In the genomic region with DNA sequence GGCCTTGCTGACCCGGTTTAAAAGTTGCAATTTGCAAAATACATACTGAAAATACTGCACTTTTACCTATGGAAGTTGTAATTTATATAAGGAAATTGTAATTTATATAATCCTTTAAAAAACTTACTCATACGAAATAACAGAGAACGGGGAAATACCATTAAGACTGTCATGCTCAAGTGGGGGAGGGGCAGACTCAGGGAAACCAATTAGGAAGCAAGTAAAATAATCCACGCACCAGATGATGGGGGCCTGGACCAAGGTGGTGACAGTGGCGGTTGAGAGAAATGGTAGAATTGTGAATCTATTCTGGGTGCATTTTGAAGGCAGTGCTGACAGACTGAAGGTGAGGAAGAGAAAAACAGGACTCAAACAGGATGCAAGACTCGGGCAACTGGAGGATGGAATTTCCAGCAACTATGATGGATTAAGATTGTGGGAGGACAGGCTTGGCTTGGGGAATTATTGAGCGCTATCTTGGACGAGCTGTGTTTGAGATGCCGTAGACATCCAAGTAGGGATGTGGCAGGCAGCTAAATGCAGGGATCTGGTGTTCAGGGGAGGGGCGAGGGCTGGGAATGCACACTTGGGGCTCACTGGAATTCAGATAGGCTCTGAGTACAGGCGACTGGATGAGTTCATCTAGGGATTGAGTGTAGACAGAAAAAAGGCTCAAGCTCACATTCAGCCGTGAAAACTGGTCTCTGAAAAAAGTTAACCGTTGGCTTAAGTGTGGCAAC, we compare ENCODE assay signal across 9 cellular contexts. TPM values are rescaled to one million over a fixed set of nuclear protein-coding genes. Genes with fewer than 3 reads are reported as not detected.
DNase-seq lines count a peak whose midpoint lies in the region; ATAC-seq, FAIRE-seq and TF ChIP-seq lines count a peak whose summit lies in the region.
"Had no signal": no experiment of that assay in that cellular context is flagged by ENCODE, and none has a peak within 500 bp of the region (broad histone marks: within the 10 kb centered on the region; RNA-seq: fewer than 3 reads in every experiment).

No MANE protein-coding gene starts in this region.

- H3K9me2 ChIP-seq in DOHH2 (replicated peaks; ENCODE audit: control insufficient read depth, low read length), result no peaks in the 10 kb centered on the region

- in situ Hi-C loops in transverse colon (cut with MboI; ENCODE audit: low pct_ligation_motif_present in 1 of 4, low pct_unique_long_range_greater_than_20kb in 1 of 4, low sequenced_read_pairs in 3 of 4), result no loop called here

- ATAC-seq in right lobe of liver, result peak in 2 of 4 donors; percentile 2 to 5

- H3F3A ChIP-seq in DOHH2 (ENCODE audit: control insufficient read depth, insufficient read depth), result no peaks in the 10 kb centered on the region; the same call in 1 of the 2 replicates

- H3K4me1 ChIP-seq in DOHH2 (ENCODE audit: control insufficient read depth, low read length), result peaks cover 16% of the 10 kb centered on the region
- H3K4me1 ChIP-seq in right lobe of liver, result peaks cover 0 to 7% (median 3%) of the 10 kb centered on the region in 4 donors
- peaks cover 0 to 13% (median 8%) of the 10 kb centered on the region in 4 donors for H3K4me1 ChIP-seq in transverse colon

- H3K27ac ChIP-seq in DOHH2 (ENCODE audit: low read depth, low read length) (no peak overlapping the region), right lobe of liver (peak overlapping the region in 1 of 3 donors; percentile 87), transverse colon (peak overlapping the region; percentile 83 to 93 (median 91))

- H4K20me1 ChIP-seq in DOHH2 (ENCODE audit: control insufficient read depth, insufficient read depth, low read depth, low read length), result no peaks in the 10 kb centered on the region

- WGBS in right lobe of liver (ENCODE audit: insufficient coverage, low coverage, low lambda C conversion rate, missing lambda C conversion rate), result 24% methylated on average over 13 of the region's 13 CpGs
- 18 to 20% methylated on average over 6 to 13 of the region's 13 CpGs for WGBS in transverse colon (ENCODE audit: low coverage in 1 of 2), 2 donors

- TF ChIP-seq EP300 in transverse colon (IDR thresholded peaks at IDR 0.05; ENCODE audit: low read depth), result no peak

- no peaks in the 10 kb centered on the region for H3K27me3 ChIP-seq in DOHH2 (ENCODE audit: control insufficient read depth, low read length)
- no peaks in the 10 kb centered on the region for H3K27me3 ChIP-seq in right lobe of liver
- H3K27me3 ChIP-seq in transverse colon, result no peaks in the 10 kb centered on the region

- no peaks in the 10 kb centered on the region for H3K9me3 ChIP-seq in DOHH2 (ENCODE audit: control insufficient read depth, insufficient read depth, low read length)
- H3K9me3 ChIP-seq in right lobe of liver, result no peaks in the 10 kb centered on the region
- no peaks in the 10 kb centered on the region for H3K9me3 ChIP-seq in transverse colon

- no peaks in the 10 kb centered on the region for H3K36me3 ChIP-seq in DOHH2 (ENCODE audit: control insufficient read depth, low read length)
- H3K36me3 ChIP-seq in right lobe of liver, result no peaks in the 10 kb centered on the region
- H3K36me3 ChIP-seq in transverse colon, result no peaks in the 10 kb centered on the region

- DNase-seq in NB4 (ENCODE audit: low read depth) (peak; percentile 4), cerebellar cortex (ENCODE audit: low spot score) (peak; percentile 45), right lobe of liver (no peak), transverse colon (no peak), D721Med (ENCODE audit: insufficient read length, low spot score) (no peak), HPDE6-E6E7 (ENCODE audit: extremely low spot score) (no peak), NCI-H345 (lab: John Stamatoyannopoulos, UW) (no peak)

- TF ChIP-seq POLR2A in NB4 (IDR thresholded peaks at IDR 0.05; ENCODE audit: extremely low read depth, insufficient read length) (no peak), right lobe of liver (IDR thresholded peaks at IDR 0.05) (no peak), transverse colon (IDR thresholded peaks at IDR 0.05) (no peak)

- no peak for FAIRE-seq in D721Med (lab: Jason Lieb, UNC)

- H3K4me3 ChIP-seq in DOHH2 (ENCODE audit: low read length), result peak overlapping the region; percentile 84
- H3K4me3 ChIP-seq in NB4 (ENCODE audit: low read depth, low read length), result peak overlapping the region; percentile 73
- peak overlapping the region; percentile 72 to 92 (median 88) for H3K4me3 ChIP-seq in right lobe of liver
- peak overlapping the region in 3 of 4 donors; percentile 60 to 97 (median 91) for H3K4me3 ChIP-seq in transverse colon

- H3K4me2 ChIP-seq in DOHH2 (ENCODE audit: low read length), result peak overlapping the region; percentile 85

- H3K79me2 ChIP-seq in DOHH2 (ENCODE audit: control insufficient read depth, low read length), result no peaks in the 10 kb centered on the region; the same call in 1 of the 2 replicates

- intact Hi-C loops in right lobe of liver (cut with DNase I) (no loop called here), transverse colon (cut with DNase I; ENCODE audit: low total_unique reads) (no loop called here)

- TF ChIP-seq CTCF in DOHH2 (IDR thresholded peaks at IDR 0.05; ENCODE audit: low read depth, low read length, poor library complexity, severe bottlenecking) (no peak), NB4 (IDR thresholded peaks at IDR 0.05; ENCODE audit: low read depth, low read length) (no peak), right lobe of liver (IDR thresholded peaks at IDR 0.05) (no peak), transverse colon (IDR thresholded peaks at IDR 0.05) (no peak), D721Med (IDR thresholded peaks at IDR 0.05; ENCODE audit: insufficient read depth, missing control alignments) (no peak)

RNA-seq across cellular contexts. Expression of a gene that starts 1.0 kb away (rescaled TPM):
- 1 to 10 TPM in 3 of 6 experiments, under 1 TPM in 3; 0.54 to 2.8 (median 1.1) TPM for total RNA-seq in right lobe of liver
- under 1 TPM in 2 of 4 donors, not detected in 2; 0.55 to 0.79 TPM for total RNA-seq in transverse colon
- total RNA-seq: T-helper 2 cell treated with Interferon-gamma antibody and Interleukin-4, amounts not matched to agents 100 ng/mL and 5 ng/mL, for 36 hours had no signal

RNA-seq across cellular contexts. Expression of a gene that starts 7.2 kb away (rescaled TPM):
- total RNA-seq in right lobe of liver (1 to 10 TPM; 2.0 to 4.9 (median 3.0) TPM), transverse colon (10 to 100 TPM in 1 of 4 donors, 1 to 10 TPM in 3; 3.7 to 15.7 (median 7.9) TPM)

Comparison
In these comparisons a context has a peak if more than half of its experiments do, and no peak if none do; other contexts are left out.
1. DNase-seq: peak in NB4 (single experiment) and cerebellar cortex (single experiment); none in right lobe of liver (0 of 3), transverse colon (single experiment), D721Med (single experiment), HPDE6-E6E7 (single experiment) and NCI-H345 (single experiment).
2. Peak in every context shown above with its lines, with median percentiles within 50 percentile points of each other: H3K4me3 ChIP-seq.